In the genomic region with DNA sequence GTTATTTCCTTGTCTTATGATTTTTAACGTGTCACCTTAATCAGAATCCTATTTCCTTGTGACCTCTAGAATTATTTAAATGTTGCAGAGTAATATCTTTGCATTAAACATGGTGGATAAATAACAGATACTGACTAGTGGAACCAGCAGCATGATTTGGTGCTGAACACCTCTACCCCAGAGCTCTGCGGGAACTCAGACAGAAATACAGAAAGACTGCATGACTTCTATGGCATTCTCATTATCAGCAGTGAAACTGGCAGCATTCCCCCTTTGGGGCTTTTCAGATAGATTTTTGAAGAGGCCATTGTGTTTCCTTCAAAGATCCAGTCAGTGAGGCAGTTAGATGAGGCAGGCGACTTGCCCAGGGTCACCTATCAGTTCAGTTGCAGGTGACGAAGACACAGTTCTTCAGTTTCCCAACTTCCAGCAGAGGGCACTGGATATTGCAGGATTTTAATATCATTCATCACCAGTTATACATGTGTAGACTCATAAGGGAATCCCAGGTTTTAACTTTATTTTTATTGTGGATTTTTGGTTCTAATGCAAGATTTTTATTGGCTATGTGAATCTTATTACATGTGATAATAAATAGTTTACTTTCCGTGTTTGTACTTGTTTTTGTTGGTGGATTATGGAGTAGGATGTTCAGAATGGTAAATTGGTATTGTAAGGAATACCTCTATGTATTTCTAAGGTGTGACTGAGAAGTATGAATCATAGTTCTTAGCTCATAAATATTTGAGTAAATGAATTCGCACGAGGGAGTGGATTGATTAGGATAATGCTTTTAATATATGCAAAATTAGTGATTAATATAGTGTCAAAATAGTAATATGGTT, we compare ENCODE assay signal across 8 cellular contexts.
DNase-seq lines count a peak whose midpoint lies in the region; ATAC-seq, FAIRE-seq and TF ChIP-seq lines count a peak whose summit lies in the region.

No MANE protein-coding gene starts in this region.

- H4K20me1 ChIP-seq in neural cell (ENCODE audit: insufficient read depth) = no peaks in the 10 kb centered on the region

- FAIRE-seq in colon (lab: Jason Lieb, UNC) = peak; percentile 55

- no peak overlapping the region for H2AFZ ChIP-seq in neural cell (ENCODE audit: low read depth, low read length)

- H3K9me2 ChIP-seq in neural cell (ENCODE audit: insufficient read depth, low read length) = no peaks in the 10 kb centered on the region

- peak; percentile 70 for TF ChIP-seq RAD21 in neural cell (conservative IDR thresholded peaks at IDR 0.05)

- no peaks in the 10 kb centered on the region for H3K9me3 ChIP-seq in neural cell (ENCODE audit: low read length)

- no peak overlapping the region for H3K4me3 ChIP-seq in neural cell (ENCODE audit: low read length)

- H3K9ac ChIP-seq in neural cell (ENCODE audit: low read length) = no peak overlapping the region

- no peaks in the 10 kb centered on the region for H3K79me2 ChIP-seq in neural cell (replicated peaks; ENCODE audit: insufficient read depth, low read length)

- ATAC-seq in activated CD4-positive, CD25-positive, alpha-beta regulatory T cell treated with anti-CD3 and anti-CD28 coated beads, Interleukin-2, amount 50 U/mL, for 24 hours = no peak
- no peak for ATAC-seq in HG03175 (IDR thresholded peaks at IDR 0.05; ENCODE audit: unreplicated experiment)

- no peak for TF ChIP-seq EP300 in neural cell (conservative IDR thresholded peaks at IDR 0.05; ENCODE audit: poor library complexity, severe bottlenecking)

- peaks cover 10% of the 10 kb centered on the region for H3K36me3 ChIP-seq in neural cell (ENCODE audit: insufficient read depth, low read length)

- peak; percentile 72 for TF ChIP-seq CTCF in neural cell (IDR thresholded peaks at IDR 0.05; ENCODE audit: poor library complexity, severe bottlenecking)

- DNase-seq in EL = peak; percentile 27
- DNase-seq in NCI-H2029 treated with DMSO at 0.1 percent for 48 hours (lab: John Stamatoyannopoulos, UW) = peak; percentile 32
- DNase-seq in ecto neural progenitor cell (ENCODE audit: low spot score) = no peak
- DNase-seq in activated CD4-positive, alpha-beta T cell treated with anti-CD3 and anti-CD28 coated beads, Interleukin-2, amount 50 U/mL, for 1 hour = no peak

- H3K27me3 ChIP-seq in neural cell (ENCODE audit: insufficient read depth, low read depth, low read length) = no peaks in the 10 kb centered on the region

- H3K27ac ChIP-seq in neural cell (ENCODE audit: low read length) = no peak overlapping the region

- no peak overlapping the region for H3K4me2 ChIP-seq in neural cell (ENCODE audit: low read length)

- no peaks in the 10 kb centered on the region for H3F3A ChIP-seq in neural cell (ENCODE audit: insufficient read depth, low read length, poor library complexity, severe bottlenecking)

TF ChIP-seq in neural cell, 6 proteins besides CTCF, POLR2A, EP300 and RAD21:
- TF ChIP-seq SMC3 (conservative IDR thresholded peaks at IDR 0.05; ENCODE audit: poor library complexity) (peak; percentile 65), TAF1 (IDR thresholded peaks at IDR 0.05; ENCODE audit: low read depth) (no peak), EZH2 (IDR thresholded peaks at IDR 0.05; ENCODE audit: borderline replicate concordance, insufficient read depth, low read length, poor library complexity, severe bottlenecking) (no peak), POLR2AphosphoS5 (IDR thresholded peaks at IDR 0.05) (no peak), MXI1 (conservative IDR thresholded peaks at IDR 0.05; ENCODE audit: poor library complexity, severe bottlenecking) (no peak)
- TF ChIP-seq, protein P1, sequence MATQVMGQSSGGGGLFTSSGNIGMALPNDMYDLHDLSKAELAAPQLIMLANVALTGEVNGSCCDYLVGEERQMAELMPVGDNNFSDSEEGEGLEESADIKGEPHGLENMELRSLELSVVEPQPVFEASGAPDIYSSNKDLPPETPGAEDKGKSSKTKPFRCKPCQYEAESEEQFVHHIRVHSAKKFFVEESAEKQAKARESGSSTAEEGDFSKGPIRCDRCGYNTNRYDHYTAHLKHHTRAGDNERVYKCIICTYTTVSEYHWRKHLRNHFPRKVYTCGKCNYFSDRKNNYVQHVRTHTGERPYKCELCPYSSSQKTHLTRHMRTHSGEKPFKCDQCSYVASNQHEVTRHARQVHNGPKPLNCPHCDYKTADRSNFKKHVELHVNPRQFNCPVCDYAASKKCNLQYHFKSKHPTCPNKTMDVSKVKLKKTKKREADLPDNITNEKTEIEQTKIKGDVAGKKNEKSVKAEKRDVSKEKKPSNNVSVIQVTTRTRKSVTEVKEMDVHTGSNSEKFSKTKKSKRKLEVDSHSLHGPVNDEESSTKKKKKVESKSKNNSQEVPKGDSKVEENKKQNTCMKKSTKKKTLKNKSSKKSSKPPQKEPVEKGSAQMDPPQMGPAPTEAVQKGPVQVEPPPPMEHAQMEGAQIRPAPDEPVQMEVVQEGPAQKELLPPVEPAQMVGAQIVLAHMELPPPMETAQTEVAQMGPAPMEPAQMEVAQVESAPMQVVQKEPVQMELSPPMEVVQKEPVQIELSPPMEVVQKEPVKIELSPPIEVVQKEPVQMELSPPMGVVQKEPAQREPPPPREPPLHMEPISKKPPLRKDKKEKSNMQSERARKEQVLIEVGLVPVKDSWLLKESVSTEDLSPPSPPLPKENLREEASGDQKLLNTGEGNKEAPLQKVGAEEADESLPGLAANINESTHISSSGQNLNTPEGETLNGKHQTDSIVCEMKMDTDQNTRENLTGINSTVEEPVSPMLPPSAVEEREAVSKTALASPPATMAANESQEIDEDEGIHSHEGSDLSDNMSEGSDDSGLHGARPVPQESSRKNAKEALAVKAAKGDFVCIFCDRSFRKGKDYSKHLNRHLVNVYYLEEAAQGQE (IDR thresholded peaks at IDR 0.05; ENCODE audit: borderline replicate concordance) = no peak

Comparison
In these comparisons a context has a peak if more than half of its experiments do, and no peak if none do; other contexts are left out.
1. DNase-seq: peak in EL (single experiment) and NCI-H2029 treated with DMSO at 0.1 percent for 48 hours (single experiment); none in ecto neural progenitor cell (single experiment) and activated CD4-positive, alpha-beta T cell treated with anti-CD3 and anti-CD28 coated beads, Interleukin-2, amount 50 U/mL, for 1 hour (single experiment).